In genomic region chr5:150113047-150113744, GRCh38 we compare ENCODE assay signal across 1 cellular context.
A peak's percentile ranks its signal among the peaks of the same experiment; 100 is the strongest.
TF ChIP-seq lines count a peak whose summit lies in the region.

No MANE protein-coding gene starts in this region.

TF ChIP-seq in K562, 482 proteins besides CTCF, POLR2A, EP300 and RAD21 (continued from another document):
- TF ChIP-seq MGA (IDR thresholded peaks at IDR 0.05) (0 out of 2 replicates have a peak, but pooled peaks have one; percentile 17), ZNF507 (tag; conservative IDR thresholded peaks at IDR 0.05) (no peak), CGGBP1 (CRISPR knock-in tag; IDR thresholded peaks at IDR 0.05) (no peak), GTF3C2 (IDR thresholded peaks at IDR 0.05; ENCODE audit: borderline replicate concordance, extremely low read depth, insufficient read length) (no peak), ARID4B (CRISPR knock-in tag; IDR thresholded peaks at IDR 0.05) (no peak), SRSF7 (optimal IDR thresholded peaks at IDR 0.05; ENCODE audit: low read depth, low read length) (no peak), FOSL1 (tag; conservative IDR thresholded peaks at IDR 0.05) (0 out of 2 replicates have a peak, but pooled peaks have one; percentile 23), ZNF24 (IDR thresholded peaks at IDR 0.05) (no peak), MECOM (CRISPR knock-in tag; IDR thresholded peaks at IDR 0.05) (no peak), MNT (conservative IDR thresholded peaks at IDR 0.05) (peak; percentile 28 to 58; a peak in 2 of 4 replicates), ZNF133 (CRISPR knock-in tag; IDR thresholded peaks at IDR 0.05) (no peak), CAMTA2 (CRISPR knock-in tag; conservative IDR thresholded peaks at IDR 0.05) (no peak), PHF21A (IDR thresholded peaks at IDR 0.05; ENCODE audit: borderline replicate concordance, low read depth) (no peak), STAT6 (CRISPR knock-in tag; IDR thresholded peaks at IDR 0.05) (no peak), UBTF (IDR thresholded peaks at IDR 0.05; ENCODE audit: borderline replicate concordance in 1 of 2, low read depth in 2 of 2, low read length in 2 of 2) (no peak)
TF ChIP-seq in K562: peak in this region for 16.
